8 cellular contexts compared by ENCODE assay signal in genomic region chr16:30650369-30651123, GRCh38. TPM values are rescaled to one million over a fixed set of nuclear protein-coding genes. Genes with fewer than 3 reads are reported as not detected.
A peak's percentile ranks its signal among the peaks of the same experiment; 100 is the strongest.
DNase-seq lines count a peak whose midpoint lies in the region; ATAC-seq and TF ChIP-seq lines count a peak whose summit lies in the region.

Gene PRR14, plus strand, starts transcription at chr16:30650960. Its CDS starts 686 bp downstream, at chr16:30651646.

- DNase-seq in AG10803 (ENCODE audit: low read depth) (peak; percentile 99), NCI-H510A (lab: John Stamatoyannopoulos, UW) (peak; percentile 100), cerebellum (ENCODE audit: low spot score) (peak; percentile 95), islet precursor cell (peak; percentile 100)
- DNase-seq in activated CD4-positive, alpha-beta T cell treated with anti-CD3 and anti-CD28 coated beads for 1 hour = peak; percentile 97
- DNase-seq in stimulated activated CD4-positive, alpha-beta T cell treated with anti-CD3 and anti-CD28 coated beads, Interleukin-12 subunit alpha, Interleukin-12 subunit beta, amount 100 ng/mL, for 48 hours (ENCODE audit: low read depth in 2 of 3, low spot score in 1 of 3) = peak; percentile 96 to 99 (median 98)

- peak; percentile 71 for ATAC-seq in HG03432 (IDR thresholded peaks at IDR 0.05; ENCODE audit: unreplicated experiment)

- peak; percentile 52 for TF ChIP-seq POLR2A in GM19099 (IDR thresholded peaks at IDR 0.05; ENCODE audit: extremely low read depth, insufficient read length, low read depth)

- H3K4me3 ChIP-seq in AG10803 (ENCODE audit: low read length) = peak within 1 kb of the TSS; percentile 91

- TF ChIP-seq CTCF in AG10803 (conservative IDR thresholded peaks at IDR 0.05; ENCODE audit: low read length) = no peak

RNA-seq across cellular contexts. Expression of gene PRR14, which starts in this region (rescaled TPM):
- total RNA-seq in cerebellum = 8.4 TPM

Comparison
In these comparisons a context has a peak if more than half of its experiments do, and no peak if none do; other contexts are left out.
1. Peak in every context shown above with its lines: DNase-seq, ATAC-seq and H3K4me3 ChIP-seq.